ENCODE assay signal across 8 cellular contexts in genomic region chr3:42601898-42602581, GRCh38. TPM values are rescaled to one million over a fixed set of nuclear protein-coding genes. Genes with fewer than 3 reads are reported as not detected.
DNase-seq lines count a peak whose midpoint lies in the region; ATAC-seq and TF ChIP-seq lines count a peak whose summit lies in the region.

No MANE protein-coding gene starts in this region.

- H3K4me1 Mint-ChIP-seq in natural killer cell treated with Interleukin-12 subunit alpha and Interleukin-12 subunit beta and Interleukin-15 and Interleukin-18, amount 100 ng/mL, for 72 hours (ENCODE audit: low read depth in 2 of 2) = peaks cover 37 to 50% of the 10 kb centered on the region in 2 donors

- no peaks in the 10 kb centered on the region for H3K27me3 Mint-ChIP-seq in natural killer cell treated with Interleukin-12 subunit alpha and Interleukin-12 subunit beta and Interleukin-15 and Interleukin-18, amount 100 ng/mL, for 72 hours

- H3K4me3 Mint-ChIP-seq in natural killer cell treated with Interleukin-12 subunit alpha and Interleukin-12 subunit beta and Interleukin-15 and Interleukin-18, amount 100 ng/mL, for 72 hours = peak overlapping the region; percentile 93

- DNase-seq in NCI-H2107 (lab: John Stamatoyannopoulos, UW) (peak; percentile 3), NCI-H187 (lab: John Stamatoyannopoulos, UW) (no peak), amniotic stem cell (lab: John Stamatoyannopoulos, UW) (no peak)
- DNase-seq in central memory CD4-positive, alpha-beta T cell = peak; percentile 21
- no peak for DNase-seq in natural killer cell treated with Interleukin-12 subunit alpha and Interleukin-12 subunit beta and Interleukin-15 and Interleukin-18, amount 100 ng/mL, for 72 hours (ENCODE audit: low spot score)
- no peak for DNase-seq in stimulated activated naive CD4-positive, alpha-beta T cell treated with Interleukin-2 at 50 U/mL for 16 hours (lab: John Stamatoyannopoulos, UW)

- no peaks in the 10 kb centered on the region for H3K9me3 Mint-ChIP-seq in natural killer cell treated with Interleukin-12 subunit alpha and Interleukin-12 subunit beta and Interleukin-15 and Interleukin-18, amount 100 ng/mL, for 72 hours

- peak overlapping the region; percentile 91 to 95 for H3K27ac Mint-ChIP-seq in natural killer cell treated with Interleukin-12 subunit alpha and Interleukin-12 subunit beta and Interleukin-15 and Interleukin-18, amount 100 ng/mL, for 72 hours

- peaks cover 16% of the 10 kb centered on the region for H3K36me3 Mint-ChIP-seq in natural killer cell treated with Interleukin-12 subunit alpha and Interleukin-12 subunit beta and Interleukin-15 and Interleukin-18, amount 100 ng/mL, for 72 hours

- peak; percentile 50; the same call in 2 of the 3 replicates for TF ChIP-seq CTCF in GM12872 (IDR thresholded peaks at IDR 0.05; ENCODE audit: insufficient read depth, low read depth, low read length)

- ATAC-seq in natural killer cell treated with Interleukin-12 subunit alpha and Interleukin-12 subunit beta and Interleukin-15 and Interleukin-18, amount 100 ng/mL, for 72 hours = no peak
- no peak for ATAC-seq in HG02970 (IDR thresholded peaks at IDR 0.05; ENCODE audit: low FRiP score, unreplicated experiment)

RNA-seq across cellular contexts. Expression of gene NKTR, which starts 1.6 kb away (rescaled TPM):
- total RNA-seq in natural killer cell treated with Interleukin-12 subunit alpha and Interleukin-12 subunit beta and Interleukin-15 and Interleukin-18, amount 100 ng/mL, for 72 hours = 100 to 1,000 TPM in 1 of 2 donors, 10 to 100 TPM in 1; 85.4 to 145 TPM

RNA-seq across cellular contexts. Expression of gene SS18L2, which starts 11.4 kb away (rescaled TPM):
- total RNA-seq in natural killer cell treated with Interleukin-12 subunit alpha and Interleukin-12 subunit beta and Interleukin-15 and Interleukin-18, amount 100 ng/mL, for 72 hours = 10 to 100 TPM; 48.5 to 51.5 TPM

RNA-seq across cellular contexts. Expression of gene SEC22C, which starts 20.3 kb away (rescaled TPM):
- 10 to 100 TPM; 47.1 to 49.7 TPM for total RNA-seq in natural killer cell treated with Interleukin-12 subunit alpha and Interleukin-12 subunit beta and Interleukin-15 and Interleukin-18, amount 100 ng/mL, for 72 hours

RNA-seq across cellular contexts. Expression of gene ZBTB47, which starts 51.5 kb away (rescaled TPM):
- 1 to 10 TPM; 1.9 to 2.7 TPM for total RNA-seq in natural killer cell treated with Interleukin-12 subunit alpha and Interleukin-12 subunit beta and Interleukin-15 and Interleukin-18, amount 100 ng/mL, for 72 hours

Comparison
In these comparisons a context has a peak if more than half of its experiments do, and no peak if none do; other contexts are left out.
1. DNase-seq: peak in NCI-H2107 (single experiment) and central memory CD4-positive, alpha-beta T cell (single experiment); none in natural killer cell treated with Interleukin-12 subunit alpha and Interleukin-12 subunit beta and Interleukin-15 and Interleukin-18, amount 100 ng/mL, for 72 hours (single experiment), NCI-H187 (0 of 2), amniotic stem cell (single experiment) and stimulated activated naive CD4-positive, alpha-beta T cell treated with Interleukin-2 at 50 U/mL for 16 hours (single experiment).